ENCODE assay signal across 1 cellular context in the genomic region with DNA sequence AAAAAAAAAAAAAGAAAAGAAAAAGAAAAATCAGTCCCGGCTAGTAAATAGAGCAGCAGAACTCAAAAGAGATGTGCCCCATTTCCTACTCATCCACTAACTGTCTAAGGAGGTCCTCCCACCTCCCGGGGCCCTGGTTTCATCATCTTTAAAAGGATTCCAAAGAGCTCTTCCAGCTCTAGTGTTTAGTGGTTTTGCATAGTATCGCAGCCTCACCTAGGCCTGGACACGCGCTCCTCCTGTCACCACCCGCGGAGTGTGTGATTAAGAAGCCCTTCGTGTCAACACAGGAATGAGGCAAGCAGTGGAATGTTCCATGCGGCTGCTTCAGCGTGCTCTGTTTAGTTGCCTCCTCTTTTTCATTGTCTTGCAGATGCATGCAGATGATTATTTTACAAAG.
TF ChIP-seq lines count a peak whose summit lies in the region.

No MANE protein-coding gene starts in this region.

TF ChIP-seq in HEK293, 187 proteins besides CTCF, POLR2A, EP300 and RAD21 (continued from another document):
- TF ChIP-seq KLF1 (tag by site-specific recombination; IDR thresholded peaks at IDR 0.05) = peak; percentile 56; the same call in 1 of the 2 replicates
- TF ChIP-seq ZNF843 (tag by site-specific recombination; IDR thresholded peaks at IDR 0.05) = peak; percentile 68
- TF ChIP-seq, protein P1, sequence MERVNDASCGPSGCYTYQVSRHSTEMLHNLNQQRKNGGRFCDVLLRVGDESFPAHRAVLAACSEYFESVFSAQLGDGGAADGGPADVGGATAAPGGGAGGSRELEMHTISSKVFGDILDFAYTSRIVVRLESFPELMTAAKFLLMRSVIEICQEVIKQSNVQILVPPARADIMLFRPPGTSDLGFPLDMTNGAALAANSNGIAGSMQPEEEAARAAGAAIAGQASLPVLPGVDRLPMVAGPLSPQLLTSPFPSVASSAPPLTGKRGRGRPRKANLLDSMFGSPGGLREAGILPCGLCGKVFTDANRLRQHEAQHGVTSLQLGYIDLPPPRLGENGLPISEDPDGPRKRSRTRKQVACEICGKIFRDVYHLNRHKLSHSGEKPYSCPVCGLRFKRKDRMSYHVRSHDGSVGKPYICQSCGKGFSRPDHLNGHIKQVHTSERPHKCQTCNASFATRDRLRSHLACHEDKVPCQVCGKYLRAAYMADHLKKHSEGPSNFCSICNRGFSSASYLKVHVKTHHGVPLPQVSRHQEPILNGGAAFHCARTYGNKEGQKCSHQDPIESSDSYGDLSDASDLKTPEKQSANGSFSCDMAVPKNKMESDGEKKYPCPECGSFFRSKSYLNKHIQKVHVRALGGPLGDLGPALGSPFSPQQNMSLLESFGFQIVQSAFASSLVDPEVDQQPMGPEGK (tag by site-specific recombination; IDR thresholded peaks at IDR 0.05) = peak; percentile 17; the same call in 1 of the 2 replicates
- peak; percentile 72 for TF ChIP-seq ZBTB20 (tag by site-specific recombination; IDR thresholded peaks at IDR 0.05)
- TF ChIP-seq, protein P2, sequence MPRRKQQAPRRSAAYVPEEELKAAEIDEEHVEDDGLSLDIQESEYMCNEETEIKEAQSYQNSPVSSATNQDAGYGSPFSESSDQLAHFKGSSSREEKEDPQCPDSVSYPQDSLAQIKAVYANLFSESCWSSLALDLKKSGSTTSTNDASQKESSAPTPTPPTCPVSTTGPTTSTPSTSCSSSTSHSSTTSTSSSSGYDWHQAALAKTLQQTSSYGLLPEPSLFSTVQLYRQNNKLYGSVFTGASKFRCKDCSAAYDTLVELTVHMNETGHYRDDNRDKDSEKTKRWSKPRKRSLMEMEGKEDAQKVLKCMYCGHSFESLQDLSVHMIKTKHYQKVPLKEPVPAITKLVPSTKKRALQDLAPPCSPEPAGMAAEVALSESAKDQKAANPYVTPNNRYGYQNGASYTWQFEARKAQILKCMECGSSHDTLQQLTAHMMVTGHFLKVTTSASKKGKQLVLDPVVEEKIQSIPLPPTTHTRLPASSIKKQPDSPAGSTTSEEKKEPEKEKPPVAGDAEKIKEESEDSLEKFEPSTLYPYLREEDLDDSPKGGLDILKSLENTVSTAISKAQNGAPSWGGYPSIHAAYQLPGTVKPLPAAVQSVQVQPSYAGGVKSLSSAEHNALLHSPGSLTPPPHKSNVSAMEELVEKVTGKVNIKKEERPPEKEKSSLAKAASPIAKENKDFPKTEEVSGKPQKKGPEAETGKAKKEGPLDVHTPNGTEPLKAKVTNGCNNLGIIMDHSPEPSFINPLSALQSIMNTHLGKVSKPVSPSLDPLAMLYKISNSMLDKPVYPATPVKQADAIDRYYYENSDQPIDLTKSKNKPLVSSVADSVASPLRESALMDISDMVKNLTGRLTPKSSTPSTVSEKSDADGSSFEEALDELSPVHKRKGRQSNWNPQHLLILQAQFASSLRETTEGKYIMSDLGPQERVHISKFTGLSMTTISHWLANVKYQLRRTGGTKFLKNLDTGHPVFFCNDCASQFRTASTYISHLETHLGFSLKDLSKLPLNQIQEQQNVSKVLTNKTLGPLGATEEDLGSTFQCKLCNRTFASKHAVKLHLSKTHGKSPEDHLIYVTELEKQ (tag by site-specific recombination; IDR thresholded peaks at IDR 0.05; ENCODE audit: borderline replicate concordance) = peak; percentile 57; the same call in 1 of the 2 replicates
- peak; percentile 52; the same call in 1 of the 2 replicates for TF ChIP-seq KLF16 (tag by site-specific recombination; IDR thresholded peaks at IDR 0.05)
- TF ChIP-seq ZNF211 (tag by site-specific recombination; IDR thresholded peaks at IDR 0.05; ENCODE audit: low read depth) = no peak
- TF ChIP-seq, protein P3, sequence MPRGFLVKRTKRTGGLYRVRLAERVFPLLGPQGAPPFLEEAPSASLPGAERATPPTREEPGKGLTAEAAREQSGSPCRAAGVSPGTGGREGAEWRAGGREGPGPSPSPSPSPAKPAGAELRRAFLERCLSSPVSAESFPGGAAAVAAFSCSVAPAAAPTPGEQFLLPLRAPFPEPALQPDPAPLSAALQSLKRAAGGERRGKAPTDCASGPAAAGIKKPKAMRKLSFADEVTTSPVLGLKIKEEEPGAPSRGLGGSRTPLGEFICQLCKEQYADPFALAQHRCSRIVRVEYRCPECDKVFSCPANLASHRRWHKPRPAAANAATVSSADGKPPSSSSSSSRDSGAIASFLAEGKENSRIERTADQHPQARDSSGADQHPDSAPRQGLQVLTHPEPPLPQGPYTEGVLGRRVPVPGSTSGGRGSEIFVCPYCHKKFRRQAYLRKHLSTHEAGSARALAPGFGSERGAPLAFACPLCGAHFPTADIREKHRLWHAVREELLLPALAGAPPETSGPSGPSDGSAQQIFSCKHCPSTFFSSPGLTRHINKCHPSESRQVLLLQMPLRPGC (tag by site-specific recombination; IDR thresholded peaks at IDR 0.05) = peak; percentile 91
- TF ChIP-seq ZBTB21 (tag by site-specific recombination; IDR thresholded peaks at IDR 0.05) = peak; percentile 42
- no peak for TF ChIP-seq ZNF791 (tag by site-specific recombination; IDR thresholded peaks at IDR 0.05)
- no peak for TF ChIP-seq ZNF777 (tag by site-specific recombination; IDR thresholded peaks at IDR 0.05; ENCODE audit: borderline replicate concordance)
- no peak for TF ChIP-seq SCRT1 (tag by site-specific recombination; IDR thresholded peaks at IDR 0.05; ENCODE audit: borderline replicate concordance)
- TF ChIP-seq ZNF184 (tag by site-specific recombination; IDR thresholded peaks at IDR 0.05) = 0 out of 2 replicates have a peak, but pooled peaks have one; percentile 71
- no peak for TF ChIP-seq ZNF596 (tag by site-specific recombination; IDR thresholded peaks at IDR 0.05)
- TF ChIP-seq ZNF660 (tag by site-specific recombination; IDR thresholded peaks at IDR 0.05) = peak; percentile 95
- TF ChIP-seq, protein P4, sequence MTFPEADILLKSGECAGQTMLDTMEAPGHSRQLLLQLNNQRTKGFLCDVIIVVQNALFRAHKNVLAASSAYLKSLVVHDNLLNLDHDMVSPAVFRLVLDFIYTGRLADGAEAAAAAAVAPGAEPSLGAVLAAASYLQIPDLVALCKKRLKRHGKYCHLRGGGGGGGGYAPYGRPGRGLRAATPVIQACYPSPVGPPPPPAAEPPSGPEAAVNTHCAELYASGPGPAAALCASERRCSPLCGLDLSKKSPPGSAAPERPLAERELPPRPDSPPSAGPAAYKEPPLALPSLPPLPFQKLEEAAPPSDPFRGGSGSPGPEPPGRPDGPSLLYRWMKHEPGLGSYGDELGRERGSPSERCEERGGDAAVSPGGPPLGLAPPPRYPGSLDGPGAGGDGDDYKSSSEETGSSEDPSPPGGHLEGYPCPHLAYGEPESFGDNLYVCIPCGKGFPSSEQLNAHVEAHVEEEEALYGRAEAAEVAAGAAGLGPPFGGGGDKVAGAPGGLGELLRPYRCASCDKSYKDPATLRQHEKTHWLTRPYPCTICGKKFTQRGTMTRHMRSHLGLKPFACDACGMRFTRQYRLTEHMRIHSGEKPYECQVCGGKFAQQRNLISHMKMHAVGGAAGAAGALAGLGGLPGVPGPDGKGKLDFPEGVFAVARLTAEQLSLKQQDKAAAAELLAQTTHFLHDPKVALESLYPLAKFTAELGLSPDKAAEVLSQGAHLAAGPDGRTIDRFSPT (tag by site-specific recombination; IDR thresholded peaks at IDR 0.05) = no peak
- TF ChIP-seq, protein P5, sequence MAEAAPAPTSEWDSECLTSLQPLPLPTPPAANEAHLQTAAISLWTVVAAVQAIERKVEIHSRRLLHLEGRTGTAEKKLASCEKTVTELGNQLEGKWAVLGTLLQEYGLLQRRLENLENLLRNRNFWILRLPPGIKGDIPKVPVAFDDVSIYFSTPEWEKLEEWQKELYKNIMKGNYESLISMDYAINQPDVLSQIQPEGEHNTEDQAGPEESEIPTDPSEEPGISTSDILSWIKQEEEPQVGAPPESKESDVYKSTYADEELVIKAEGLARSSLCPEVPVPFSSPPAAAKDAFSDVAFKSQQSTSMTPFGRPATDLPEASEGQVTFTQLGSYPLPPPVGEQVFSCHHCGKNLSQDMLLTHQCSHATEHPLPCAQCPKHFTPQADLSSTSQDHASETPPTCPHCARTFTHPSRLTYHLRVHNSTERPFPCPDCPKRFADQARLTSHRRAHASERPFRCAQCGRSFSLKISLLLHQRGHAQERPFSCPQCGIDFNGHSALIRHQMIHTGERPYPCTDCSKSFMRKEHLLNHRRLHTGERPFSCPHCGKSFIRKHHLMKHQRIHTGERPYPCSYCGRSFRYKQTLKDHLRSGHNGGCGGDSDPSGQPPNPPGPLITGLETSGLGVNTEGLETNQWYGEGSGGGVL (tag by site-specific recombination; IDR thresholded peaks at IDR 0.05) = peak; percentile 36; the same call in 1 of the 2 replicates
- peak; percentile 46; the same call in 1 of the 2 replicates for TF ChIP-seq ZNF610 (tag by site-specific recombination; IDR thresholded peaks at IDR 0.05; ENCODE audit: borderline replicate concordance)
- no peak for TF ChIP-seq ZNF266 (tag by site-specific recombination; IDR thresholded peaks at IDR 0.05; ENCODE audit: low read depth)
- TF ChIP-seq GLIS1 (tag by site-specific recombination; IDR thresholded peaks at IDR 0.05) = peak; percentile 99
- TF ChIP-seq, protein P6, sequence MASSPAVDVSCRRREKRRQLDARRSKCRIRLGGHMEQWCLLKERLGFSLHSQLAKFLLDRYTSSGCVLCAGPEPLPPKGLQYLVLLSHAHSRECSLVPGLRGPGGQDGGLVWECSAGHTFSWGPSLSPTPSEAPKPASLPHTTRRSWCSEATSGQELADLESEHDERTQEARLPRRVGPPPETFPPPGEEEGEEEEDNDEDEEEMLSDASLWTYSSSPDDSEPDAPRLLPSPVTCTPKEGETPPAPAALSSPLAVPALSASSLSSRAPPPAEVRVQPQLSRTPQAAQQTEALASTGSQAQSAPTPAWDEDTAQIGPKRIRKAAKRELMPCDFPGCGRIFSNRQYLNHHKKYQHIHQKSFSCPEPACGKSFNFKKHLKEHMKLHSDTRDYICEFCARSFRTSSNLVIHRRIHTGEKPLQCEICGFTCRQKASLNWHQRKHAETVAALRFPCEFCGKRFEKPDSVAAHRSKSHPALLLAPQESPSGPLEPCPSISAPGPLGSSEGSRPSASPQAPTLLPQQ (tag by site-specific recombination; IDR thresholded peaks at IDR 0.05) = peak; percentile 71; the same call in 1 of the 2 replicates
- TF ChIP-seq, protein P7, sequence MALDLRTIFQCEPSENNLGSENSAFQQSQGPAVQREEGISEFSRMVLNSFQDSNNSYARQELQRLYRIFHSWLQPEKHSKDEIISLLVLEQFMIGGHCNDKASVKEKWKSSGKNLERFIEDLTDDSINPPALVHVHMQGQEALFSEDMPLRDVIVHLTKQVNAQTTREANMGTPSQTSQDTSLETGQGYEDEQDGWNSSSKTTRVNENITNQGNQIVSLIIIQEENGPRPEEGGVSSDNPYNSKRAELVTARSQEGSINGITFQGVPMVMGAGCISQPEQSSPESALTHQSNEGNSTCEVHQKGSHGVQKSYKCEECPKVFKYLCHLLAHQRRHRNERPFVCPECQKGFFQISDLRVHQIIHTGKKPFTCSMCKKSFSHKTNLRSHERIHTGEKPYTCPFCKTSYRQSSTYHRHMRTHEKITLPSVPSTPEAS (tag by site-specific recombination; IDR thresholded peaks at IDR 0.05) = peak; percentile 13; the same call in 1 of the 2 replicates
- TF ChIP-seq ZFP3 (tag by site-specific recombination; IDR thresholded peaks at IDR 0.05; ENCODE audit: low read depth) = 0 out of 2 replicates have a peak, but pooled peaks have one; percentile 20
- TF ChIP-seq WT1 (tag by site-specific recombination; IDR thresholded peaks at IDR 0.05) = peak; percentile 87
- TF ChIP-seq, protein P8, sequence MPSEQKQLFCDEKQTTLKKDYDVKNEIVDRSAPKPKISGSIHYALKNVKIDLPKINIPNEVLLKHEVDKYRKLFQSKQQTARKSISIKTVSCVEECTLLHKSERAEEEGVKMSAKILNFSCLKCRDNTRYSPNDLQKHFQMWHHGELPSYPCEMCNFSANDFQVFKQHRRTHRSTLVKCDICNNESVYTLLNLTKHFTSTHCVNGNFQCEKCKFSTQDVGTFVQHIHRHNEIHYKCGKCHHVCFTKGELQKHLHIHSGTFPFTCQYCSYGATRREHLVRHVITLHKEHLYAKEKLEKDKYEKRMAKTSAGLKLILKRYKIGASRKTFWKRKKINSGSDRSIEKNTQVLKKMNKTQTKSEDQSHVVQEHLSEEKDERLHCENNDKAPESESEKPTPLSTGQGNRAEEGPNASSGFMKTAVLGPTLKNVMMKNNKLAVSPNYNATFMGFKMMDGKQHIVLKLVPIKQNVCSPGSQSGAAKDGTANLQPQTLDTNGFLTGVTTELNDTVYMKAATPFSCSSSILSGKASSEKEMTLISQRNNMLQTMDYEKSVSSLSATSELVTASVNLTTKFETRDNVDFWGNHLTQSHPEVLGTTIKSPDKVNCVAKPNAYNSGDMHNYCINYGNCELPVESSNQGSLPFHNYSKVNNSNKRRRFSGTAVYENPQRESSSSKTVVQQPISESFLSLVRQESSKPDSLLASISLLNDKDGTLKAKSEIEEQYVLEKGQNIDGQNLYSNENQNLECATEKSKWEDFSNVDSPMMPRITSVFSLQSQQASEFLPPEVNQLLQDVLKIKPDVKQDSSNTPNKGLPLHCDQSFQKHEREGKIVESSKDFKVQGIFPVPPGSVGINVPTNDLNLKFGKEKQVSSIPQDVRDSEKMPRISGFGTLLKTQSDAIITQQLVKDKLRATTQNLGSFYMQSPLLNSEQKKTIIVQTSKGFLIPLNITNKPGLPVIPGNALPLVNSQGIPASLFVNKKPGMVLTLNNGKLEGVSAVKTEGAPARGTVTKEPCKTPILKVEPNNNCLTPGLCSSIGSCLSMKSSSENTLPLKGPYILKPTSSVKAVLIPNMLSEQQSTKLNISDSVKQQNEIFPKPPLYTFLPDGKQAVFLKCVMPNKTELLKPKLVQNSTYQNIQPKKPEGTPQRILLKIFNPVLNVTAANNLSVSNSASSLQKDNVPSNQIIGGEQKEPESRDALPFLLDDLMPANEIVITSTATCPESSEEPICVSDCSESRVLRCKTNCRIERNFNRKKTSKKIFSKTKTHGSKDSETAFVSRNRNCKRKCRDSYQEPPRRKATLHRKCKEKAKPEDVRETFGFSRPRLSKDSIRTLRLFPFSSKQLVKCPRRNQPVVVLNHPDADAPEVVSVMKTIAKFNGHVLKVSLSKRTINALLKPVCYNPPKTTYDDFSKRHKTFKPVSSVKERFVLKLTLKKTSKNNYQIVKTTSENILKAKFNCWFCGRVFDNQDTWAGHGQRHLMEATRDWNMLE (tag by site-specific recombination; conservative IDR thresholded peaks at IDR 0.05; ENCODE audit: low read depth) = peak; percentile 33; the same call in 1 of the 2 replicates
- 0 out of 2 replicates have a peak, but pooled peaks have one; percentile 33 for TF ChIP-seq ZNF629 (tag by site-specific recombination; IDR thresholded peaks at IDR 0.05)
- TF ChIP-seq, protein P9, sequence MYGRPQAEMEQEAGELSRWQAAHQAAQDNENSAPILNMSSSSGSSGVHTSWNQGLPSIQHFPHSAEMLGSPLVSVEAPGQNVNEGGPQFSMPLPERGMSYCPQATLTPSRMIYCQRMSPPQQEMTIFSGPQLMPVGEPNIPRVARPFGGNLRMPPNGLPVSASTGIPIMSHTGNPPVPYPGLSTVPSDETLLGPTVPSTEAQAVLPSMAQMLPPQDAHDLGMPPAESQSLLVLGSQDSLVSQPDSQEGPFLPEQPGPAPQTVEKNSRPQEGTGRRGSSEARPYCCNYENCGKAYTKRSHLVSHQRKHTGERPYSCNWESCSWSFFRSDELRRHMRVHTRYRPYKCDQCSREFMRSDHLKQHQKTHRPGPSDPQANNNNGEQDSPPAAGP (tag by site-specific recombination; IDR thresholded peaks at IDR 0.05) = peak; percentile 78
- no peak for TF ChIP-seq MZF1 (tag by site-specific recombination; IDR thresholded peaks at IDR 0.05; ENCODE audit: borderline replicate concordance)
- no peak for TF ChIP-seq ZNF707 (tag by site-specific recombination; IDR thresholded peaks at IDR 0.05)
- TF ChIP-seq ZNF239 (tag by site-specific recombination; IDR thresholded peaks at IDR 0.05) = no peak
- TF ChIP-seq ZEB2 (tag by site-specific recombination; IDR thresholded peaks at IDR 0.05) = peak; percentile 61; the same call in 1 of the 2 replicates
